Comparison of ENCODE assay signal across 12 cellular contexts in genomic region chr5:42514759-42515158, GRCh38.
DNase-seq lines count a peak whose midpoint lies in the region; ATAC-seq and TF ChIP-seq lines count a peak whose summit lies in the region.
"Had no signal": no experiment of that assay in that cellular context is flagged by ENCODE, and none has a peak within 500 bp of the region (broad histone marks: within the 10 kb centered on the region; RNA-seq: fewer than 3 reads in every experiment).

No MANE protein-coding gene starts in this region.

- H3K27me3 Mint-ChIP-seq in naive B cell (no peaks in the 10 kb centered on the region), T-helper 17 cell (peaks cover 6% of the 10 kb centered on the region)

- H3K4me2 ChIP-seq in DOHH2 (ENCODE audit: low read length) = no peak overlapping the region
- H3K4me2 ChIP-seq in HCT116 (ENCODE audit: low read length) = no peak overlapping the region

- no peaks in the 10 kb centered on the region for H3K79me2 ChIP-seq in DOHH2 (ENCODE audit: control insufficient read depth, low read length)
- no peaks in the 10 kb centered on the region for H3K79me2 ChIP-seq in HCT116 (ENCODE audit: insufficient read depth, low read length)

- CTCF ChIA-PET in HCT116 (lab: Charles Lee) = interaction anchor here (0.8 to 1.9 kb wide), 5 partner anchors 69 to 375 kb away, joined by 3 to 12 read pairs (median 8); no protein-coding TSS in a partner anchor

- H3K4me1 Mint-ChIP-seq in naive B cell (peaks cover 0 to 3% (median 0%) of the 10 kb centered on the region in 3 donors), T-helper 17 cell (peaks cover 2% of the 10 kb centered on the region)

- no TSS peak for BruUV-seq in HCT116 (replicated peaks; lab: Mats Ljungman, UMichigan)

- no peaks in the 10 kb centered on the region for H3K9me3 Mint-ChIP-seq in naive B cell

- H3K27ac Mint-ChIP-seq in naive B cell (peak overlapping the region in 1 of 6 donors; percentile 3), T-helper 17 cell (no peak overlapping the region)

- TF ChIP-seq CTCF in DOHH2 (IDR thresholded peaks at IDR 0.05; ENCODE audit: low read depth, low read length, poor library complexity, severe bottlenecking) = peak; percentile 51
- peak in 2 of 3 experiments; percentile 10 to 21; a peak in 2 of 6 replicates for TF ChIP-seq CTCF in HCT116 (IDR thresholded peaks at IDR 0.05 in 2 of 3, conservative IDR thresholded peaks at IDR 0.05 in 1 of 3; ENCODE audit: borderline replicate concordance in 1 of 3, insufficient read depth in 1 of 3, low read depth in 2 of 3, low read length in 2 of 3)
- TF ChIP-seq CTCF in VCaP (conservative IDR thresholded peaks at IDR 0.05) = peak; percentile 71

- TF ChIP-seq POLR2A in HCT116 (IDR thresholded peaks at IDR 0.05; ENCODE audit: borderline replicate concordance, extremely low read depth, insufficient read depth, insufficient read length) = no peak

- H3K9ac ChIP-seq in HCT116 (ENCODE audit: low read length) = no peak overlapping the region

- no peak overlapping the region for H3K27ac ChIP-seq in DOHH2 (ENCODE audit: low read depth, low read length)
- H3K27ac ChIP-seq in HCT116 (ENCODE audit: low read depth, low read length) = no peak overlapping the region
- H3K27ac ChIP-seq in VCaP = peak overlapping the region; percentile 73
- H3K27ac ChIP-seq: adrenal gland, suprapubic skin, WERI-Rb-1 had no signal

- H3K36me3 Mint-ChIP-seq in naive B cell (no peaks in the 10 kb centered on the region), T-helper 17 cell (ENCODE audit: low read depth) (no peaks in the 10 kb centered on the region)

- no peak overlapping the region for H2AFZ ChIP-seq in HCT116 (ENCODE audit: low read depth, low read length, poor library complexity, severe bottlenecking)

- no peaks in the 10 kb centered on the region for H3K36me3 ChIP-seq in DOHH2 (ENCODE audit: control insufficient read depth, low read length)
- no peaks in the 10 kb centered on the region for H3K36me3 ChIP-seq in HCT116 (ENCODE audit: control insufficient read depth in 1 of 2, insufficient read depth in 2 of 2, low read length in 2 of 2)
- H3K36me3 ChIP-seq: adrenal gland, suprapubic skin, WERI-Rb-1 had no signal

- no peaks in the 10 kb centered on the region for H3K4me1 ChIP-seq in DOHH2 (ENCODE audit: control insufficient read depth, low read length)
- H3K4me1 ChIP-seq in HCT116 (ENCODE audit: control insufficient read depth in 1 of 2, insufficient read depth in 2 of 2, low read length in 2 of 2) = no peaks in the 10 kb centered on the region
- H3K4me1 ChIP-seq: adrenal gland had no signal

- H3K27me3 ChIP-seq in DOHH2 (ENCODE audit: control insufficient read depth, low read length) (no peaks in the 10 kb centered on the region; the same call in none of the 2 replicates), HCT116 (ENCODE audit: insufficient read depth, low read length) (no peaks in the 10 kb centered on the region)
- H3K27me3 ChIP-seq: adrenal gland, suprapubic skin had no signal

- POLR2A ChIA-PET in HCT116 (lab: Charles Lee) = no interaction called here

- H3F3A ChIP-seq in DOHH2 (ENCODE audit: control insufficient read depth, insufficient read depth) = no peaks in the 10 kb centered on the region

- H3K9me3 ChIP-seq in DOHH2 (ENCODE audit: control insufficient read depth, insufficient read depth, low read length) (no peaks in the 10 kb centered on the region), HCT116 (ENCODE audit: control insufficient read depth in 1 of 2, insufficient read depth in 1 of 2, low read depth in 1 of 2, low read length in 2 of 2) (no peaks in the 10 kb centered on the region), T-helper 17 cell (ENCODE audit: control insufficient read depth, low read length, poor library complexity, severe bottlenecking) (no peaks in the 10 kb centered on the region)
- H3K9me3 ChIP-seq: adrenal gland, suprapubic skin had no signal

- H3K4me3 Mint-ChIP-seq in naive B cell = no peak overlapping the region
- no peak overlapping the region for H3K4me3 Mint-ChIP-seq in T-helper 17 cell

- ATAC-seq in HCT116 (peak; percentile 55; the same call in 1 of the 2 replicates), naive B cell (ENCODE audit: low read depth in 2 of 2) (peak; percentile 37 to 53), GM18861 (IDR thresholded peaks at IDR 0.05; ENCODE audit: unreplicated experiment) (no peak), T-helper 17 cell (no peak)

- H3K4me3 ChIP-seq in DOHH2 (ENCODE audit: low read length) (no peak overlapping the region), HCT116 (replicated peaks in 1 of 2; ENCODE audit: low read depth in 1 of 2, low read length in 2 of 2) (no peak overlapping the region)
- H3K4me3 ChIP-seq: adrenal gland, suprapubic skin had no signal

- RAD21 ChIA-PET in HCT116 (lab: Charles Lee; ENCODE audit: low non-redundant PET in 1 of 2, low total read pairs in 2 of 2, uncharacterized antibody in 2 of 2, unreplicated experiment in 2 of 2) = no interaction called here

- no peaks in the 10 kb centered on the region for H4K20me1 ChIP-seq in DOHH2 (ENCODE audit: control insufficient read depth, insufficient read depth, low read depth, low read length)
- no peaks in the 10 kb centered on the region for H4K20me1 ChIP-seq in HCT116 (ENCODE audit: insufficient read depth)

- no peak for TF ChIP-seq RAD21 in HCT116 (IDR thresholded peaks at IDR 0.05; ENCODE audit: low read depth)

- no peak for DNase-seq in HCT116 (ENCODE audit: low read depth, low spot score)
- DNase-seq in naive B cell = peak; percentile 13
- DNase-seq in T-helper 17 cell = no peak
- no peak for DNase-seq in SK-N-DZ (ENCODE audit: low spot score)
- DNase-seq: cortex of kidney, NCI-H2081 treated with DMSO at 0.1 percent for 48 hours, WERI-Rb-1 had no signal

- no peaks in the 10 kb centered on the region for H3K9me2 ChIP-seq in DOHH2 (replicated peaks; ENCODE audit: control insufficient read depth, low read length)
- no peaks in the 10 kb centered on the region for H3K9me2 ChIP-seq in HCT116 (ENCODE audit: insufficient read depth)

- intact Hi-C loops in HCT116 (cut with micrococcal nuclease) = no loop called here

TF ChIP-seq in HCT116, 20 proteins besides CTCF, POLR2A, EP300 and RAD21:
- no peak for TF ChIP-seq ELF1 (IDR thresholded peaks at IDR 0.05; ENCODE audit: borderline replicate concordance, low read depth)
- no peak for TF ChIP-seq ATF3 (IDR thresholded peaks at IDR 0.05)

Comparison
In these comparisons a context has a peak if more than half of its experiments do, and no peak if none do; other contexts are left out.
1. CTCF ChIP-seq: peak in every context shown above with its lines; median percentile 71 in VCaP; 51 in DOHH2; 16 in HCT116.
2. ATAC-seq: peak in HCT116 (single experiment) and naive B cell (2 of 2); none in GM18861 (single experiment) and T-helper 17 cell (single experiment).